ENCODE assay signal across 8 cellular contexts in the genomic region with DNA sequence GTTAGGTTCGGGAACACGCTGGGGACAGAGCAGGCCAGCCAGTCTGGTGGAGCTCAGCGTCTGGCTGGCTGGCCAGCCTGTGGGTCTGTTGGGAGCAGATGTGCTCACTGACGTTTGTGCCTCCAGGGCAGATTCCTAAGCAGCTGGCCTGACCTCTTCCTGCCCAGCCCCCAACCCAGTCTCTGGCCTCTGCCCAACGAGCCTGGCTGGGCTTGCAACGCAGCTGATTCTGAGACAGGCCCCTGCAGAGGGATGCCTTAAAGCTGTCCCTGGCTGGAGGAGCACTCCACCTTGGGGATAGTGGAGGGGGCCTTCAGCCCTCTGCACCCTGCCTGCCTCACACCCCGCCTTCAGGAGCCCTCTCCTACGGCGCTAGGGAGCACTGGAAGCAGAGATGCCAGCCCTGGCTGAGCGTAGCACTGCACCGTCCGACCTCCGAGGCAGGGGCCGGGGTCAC. TPM values are rescaled to one million over a fixed set of nuclear protein-coding genes. Genes with fewer than 3 reads are reported as not detected.
DNase-seq lines count a peak whose midpoint lies in the region; ATAC-seq, FAIRE-seq and TF ChIP-seq lines count a peak whose summit lies in the region.

No MANE protein-coding gene starts in this region.

- H3K27me3 ChIP-seq in cardiac muscle cell = no peaks in the 10 kb centered on the region
- no peaks in the 10 kb centered on the region for H3K27me3 ChIP-seq in rectal smooth muscle tissue (ENCODE audit: control insufficient read depth, insufficient read depth, low read length)

- no peak overlapping the region for H3K9ac ChIP-seq in rectal smooth muscle tissue (ENCODE audit: low read length)

- H3K4me1 Mint-ChIP-seq in T-cell = peaks cover 73 to 89% (median 89%) of the 10 kb centered on the region in 3 donors

- no peak for FAIRE-seq in D721Med (lab: Jason Lieb, UNC)

- no peak overlapping the region for H3K27ac ChIP-seq in cardiac muscle cell
- peak overlapping the region; percentile 6 for H3K27ac ChIP-seq in rectal smooth muscle tissue (ENCODE audit: low read depth, low read length)

- CTCF ChIA-PET in T-cell (lab: Charles Lee) = no interaction called here

- DNase-seq in G401 (ENCODE audit: low spot score) (peak; percentile 28), T-cell (no peak), cardiac muscle cell (ENCODE audit: low read depth in 1 of 2, low spot score in 1 of 2) (peak; percentile 46 to 93), D721Med (ENCODE audit: insufficient read length, low spot score) (no peak)
- no peak for DNase-seq in activated CD4-positive, alpha-beta T cell treated with anti-CD3 and anti-CD28 coated beads, Interleukin-2, amount 50 U/mL, for 4 hours
- DNase-seq in activated CD4-positive, alpha-beta T cell treated with anti-CD3 and anti-CD28 coated beads, Interleukin-2, amount 50 U/mL, for 48 hours = no peak

- H3K4me3 Mint-ChIP-seq in T-cell = no peak overlapping the region

- no peaks in the 10 kb centered on the region for H3K27me3 Mint-ChIP-seq in T-cell

- H3K4me1 ChIP-seq in cardiac muscle cell (ENCODE audit: low read depth) (peaks cover 17% of the 10 kb centered on the region), rectal smooth muscle tissue (ENCODE audit: control insufficient read depth, insufficient read depth, low read length) (peaks cover 2% of the 10 kb centered on the region)

- ATAC-seq in T-cell (replicated peaks in 1 of 4) (no peak), GM18909 (IDR thresholded peaks at IDR 0.05; ENCODE audit: poor library complexity, unreplicated experiment) (no peak)

- H3K4me3 ChIP-seq in cardiac muscle cell = no peak overlapping the region
- H3K4me3 ChIP-seq in rectal smooth muscle tissue (ENCODE audit: low read length) = no peak overlapping the region

- H3K9me3 Mint-ChIP-seq in T-cell = peaks cover 0 to 3% (median 0%) of the 10 kb centered on the region in 3 donors

- H3K36me3 Mint-ChIP-seq in T-cell = peaks cover 33% of the 10 kb centered on the region

- POLR2A ChIA-PET in T-cell (lab: Charles Lee) = no interaction called here

- H3K36me3 ChIP-seq in cardiac muscle cell (no peaks in the 10 kb centered on the region), rectal smooth muscle tissue (ENCODE audit: control insufficient read depth, insufficient read depth, low read length) (peaks cover 18% of the 10 kb centered on the region)

- TF ChIP-seq CTCF in cardiac muscle cell (IDR thresholded peaks at IDR 0.05; ENCODE audit: low read depth, low read length) = no peak
- TF ChIP-seq CTCF in D721Med (IDR thresholded peaks at IDR 0.05; ENCODE audit: insufficient read depth, missing control alignments) = no peak

- H3K27ac Mint-ChIP-seq in T-cell = peak overlapping the region; percentile 52 to 84

- no peaks in the 10 kb centered on the region for H3K9me3 ChIP-seq in cardiac muscle cell (ENCODE audit: low read depth)

- in situ Hi-C loops in G401 (cut with HindIII; ENCODE audit: low sequenced_read_pairs) = no loop called here

RNA-seq across cellular contexts. Expression of gene KLF13, which starts 46.0 kb away (rescaled TPM):
- 7.6 and 14.2 TPM in 2 replicates for total RNA-seq in G401 (2014; rRNA removed; shearing (Covaris generic))
- total RNA-seq in T-cell = 100 to 1,000 TPM; 218 to 327 (median 288) TPM
- 26.3 and 35.7 TPM in 2 replicates for total RNA-seq in cardiac muscle cell
- 15.1 and 34.8 TPM in 2 replicates for polyA plus RNA-seq in cardiac muscle cell

Comparison
In these comparisons a context has a peak if more than half of its experiments do, and no peak if none do; other contexts are left out.
1. DNase-seq: peak in G401 (single experiment) and cardiac muscle cell (2 of 2); none in T-cell (0 of 34), activated CD4-positive, alpha-beta T cell treated with anti-CD3 and anti-CD28 coated beads, Interleukin-2, amount 50 U/mL, for 4 hours (0 of 2), activated CD4-positive, alpha-beta T cell treated with anti-CD3 and anti-CD28 coated beads, Interleukin-2, amount 50 U/mL, for 48 hours (0 of 2) and D721Med (single experiment).